In genomic region chr4:143232277-143232676, GRCh38 we compare ENCODE assay signal across 21 cellular contexts.
"Had no signal": no experiment of that assay in that cellular context is flagged by ENCODE, and none has a peak within 500 bp of the region (broad histone marks: within the 10 kb centered on the region; RNA-seq: fewer than 3 reads in every experiment).

No MANE protein-coding gene starts in this region.

- H3K4me3 Mint-ChIP-seq: natural killer cell treated with Interleukin-12 subunit alpha and Interleukin-12 subunit beta and Interleukin-15 and Interleukin-18, amount 100 ng/mL, for 72 hours; neural progenitor cell had no signal

- H3K4me1 Mint-ChIP-seq: neural progenitor cell had no signal

- H3K27me3 ChIP-seq: colonic mucosa, neural progenitor cell, pancreas, stomach, transverse colon had no signal

- H3K27ac ChIP-seq: colonic mucosa, neural progenitor cell, pancreas, thoracic aorta, transverse colon had no signal

- H3K36me3 Mint-ChIP-seq: natural killer cell treated with Interleukin-12 subunit alpha and Interleukin-12 subunit beta and Interleukin-15 and Interleukin-18, amount 100 ng/mL, for 72 hours; neural progenitor cell had no signal

- H3K27me3 Mint-ChIP-seq: progenitor cell of endocrine pancreas had no signal

- H3K36me3 ChIP-seq: colonic mucosa, neural progenitor cell, pancreas, stomach, thoracic aorta, transverse colon had no signal

- DNase-seq: colonic mucosa; dermis blood vessel endothelial cell; erythroblast; foreskin melanocyte; kidney; left cardiac atrium; left ventricle myocardium superior; occipital lobe; pancreas; right cardiac atrium; small intestine; stimulated activated CD4-positive, alpha-beta T cell treated with anti-CD3 and anti-CD28 coated beads, Interleukin-12 subunit alpha, Interleukin-12 subunit beta, amount 100 ng/mL, for 4 hours; stimulated activated naive CD4-positive, alpha-beta T cell; stomach; substantia nigra; transverse colon had no signal

- H3K4me1 ChIP-seq: colonic mucosa, pancreas had no signal

- H3K4me2 ChIP-seq: neural progenitor cell had no signal

- H3K4me3 ChIP-seq: colonic mucosa, lung, neural progenitor cell, pancreas, stomach, thoracic aorta, transverse colon had no signal

- ATAC-seq: left cardiac atrium; left ventricle myocardium superior; natural killer cell treated with Interleukin-12 subunit alpha and Interleukin-12 subunit beta and Interleukin-15 and Interleukin-18, amount 100 ng/mL, for 72 hours; pancreas; right cardiac atrium had no signal

- H2AFZ ChIP-seq: neural progenitor cell had no signal

- H3K27ac Mint-ChIP-seq: natural killer cell treated with Interleukin-12 subunit alpha and Interleukin-12 subunit beta and Interleukin-15 and Interleukin-18, amount 100 ng/mL, for 72 hours; neural progenitor cell; progenitor cell of endocrine pancreas had no signal

- H3K9me3 ChIP-seq: colonic mucosa, pancreas, stomach, thoracic aorta, transverse colon had no signal

- H3K9me3 Mint-ChIP-seq: natural killer cell treated with Interleukin-12 subunit alpha and Interleukin-12 subunit beta and Interleukin-15 and Interleukin-18, amount 100 ng/mL, for 72 hours; neural progenitor cell had no signal
